1 cellular context compared by ENCODE assay signal in the genomic region with DNA sequence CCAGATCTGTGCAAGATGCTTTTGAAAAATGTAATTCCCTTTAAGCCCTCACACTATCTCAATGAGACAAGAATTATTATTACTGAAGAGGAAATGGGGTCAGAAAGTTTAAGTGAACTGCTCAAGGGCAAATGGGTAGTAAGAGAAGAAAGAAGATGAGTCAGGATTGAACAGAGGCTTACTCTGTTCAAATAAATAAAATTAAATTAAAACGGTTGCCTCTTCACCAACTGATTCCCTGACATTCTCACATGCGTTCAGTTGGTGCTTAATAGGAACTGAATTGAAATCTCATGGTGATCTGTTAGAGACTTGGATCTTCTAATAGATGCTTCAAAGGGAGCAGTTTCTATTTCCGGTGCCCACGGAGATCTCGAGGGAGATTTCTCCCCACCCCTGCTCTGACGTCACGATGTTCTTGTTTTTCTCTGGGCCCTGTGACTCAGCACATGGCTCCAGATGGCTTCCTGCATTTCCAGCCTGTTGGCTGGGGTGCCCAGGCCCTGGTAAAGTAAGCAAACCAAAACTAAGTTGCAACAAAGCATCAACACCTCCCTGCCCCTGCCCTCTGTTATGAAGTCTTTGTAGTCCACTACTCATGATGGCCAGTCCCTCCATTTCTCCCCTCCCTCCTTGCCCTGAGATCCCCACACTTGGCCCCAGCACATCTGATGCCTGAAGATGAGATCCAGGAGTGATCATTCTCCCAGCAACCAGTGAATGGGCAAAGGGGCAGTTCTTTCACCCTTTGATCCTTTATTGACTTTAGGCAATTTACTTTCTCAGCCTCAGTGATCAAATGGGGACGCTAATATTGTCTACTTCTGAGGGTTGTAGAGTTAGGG.
TF ChIP-seq lines count a peak whose summit lies in the region.

No MANE protein-coding gene starts in this region.

TF ChIP-seq in K562, 482 proteins besides CTCF, POLR2A, EP300 and RAD21 (continued from another document and continues in another):
- TF ChIP-seq, protein P1, sequence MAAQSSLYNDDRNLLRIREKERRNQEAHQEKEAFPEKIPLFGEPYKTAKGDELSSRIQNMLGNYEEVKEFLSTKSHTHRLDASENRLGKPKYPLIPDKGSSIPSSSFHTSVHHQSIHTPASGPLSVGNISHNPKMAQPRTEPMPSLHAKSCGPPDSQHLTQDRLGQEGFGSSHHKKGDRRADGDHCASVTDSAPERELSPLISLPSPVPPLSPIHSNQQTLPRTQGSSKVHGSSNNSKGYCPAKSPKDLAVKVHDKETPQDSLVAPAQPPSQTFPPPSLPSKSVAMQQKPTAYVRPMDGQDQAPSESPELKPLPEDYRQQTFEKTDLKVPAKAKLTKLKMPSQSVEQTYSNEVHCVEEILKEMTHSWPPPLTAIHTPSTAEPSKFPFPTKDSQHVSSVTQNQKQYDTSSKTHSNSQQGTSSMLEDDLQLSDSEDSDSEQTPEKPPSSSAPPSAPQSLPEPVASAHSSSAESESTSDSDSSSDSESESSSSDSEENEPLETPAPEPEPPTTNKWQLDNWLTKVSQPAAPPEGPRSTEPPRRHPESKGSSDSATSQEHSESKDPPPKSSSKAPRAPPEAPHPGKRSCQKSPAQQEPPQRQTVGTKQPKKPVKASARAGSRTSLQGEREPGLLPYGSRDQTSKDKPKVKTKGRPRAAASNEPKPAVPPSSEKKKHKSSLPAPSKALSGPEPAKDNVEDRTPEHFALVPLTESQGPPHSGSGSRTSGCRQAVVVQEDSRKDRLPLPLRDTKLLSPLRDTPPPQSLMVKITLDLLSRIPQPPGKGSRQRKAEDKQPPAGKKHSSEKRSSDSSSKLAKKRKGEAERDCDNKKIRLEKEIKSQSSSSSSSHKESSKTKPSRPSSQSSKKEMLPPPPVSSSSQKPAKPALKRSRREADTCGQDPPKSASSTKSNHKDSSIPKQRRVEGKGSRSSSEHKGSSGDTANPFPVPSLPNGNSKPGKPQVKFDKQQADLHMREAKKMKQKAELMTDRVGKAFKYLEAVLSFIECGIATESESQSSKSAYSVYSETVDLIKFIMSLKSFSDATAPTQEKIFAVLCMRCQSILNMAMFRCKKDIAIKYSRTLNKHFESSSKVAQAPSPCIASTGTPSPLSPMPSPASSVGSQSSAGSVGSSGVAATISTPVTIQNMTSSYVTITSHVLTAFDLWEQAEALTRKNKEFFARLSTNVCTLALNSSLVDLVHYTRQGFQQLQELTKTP (IDR thresholded peaks at IDR 0.05; ENCODE audit: low read depth in 1 of 2, partially characterized antibody in 2 of 2): peak in 1 of 2 experiments; percentile 26
- no peak for TF ChIP-seq ZNF143 (CRISPR knock-in tag; IDR thresholded peaks at IDR 0.05)
- TF ChIP-seq ZNF184 (CRISPR knock-in tag; IDR thresholded peaks at IDR 0.05): no peak
- TF ChIP-seq, protein P2, sequence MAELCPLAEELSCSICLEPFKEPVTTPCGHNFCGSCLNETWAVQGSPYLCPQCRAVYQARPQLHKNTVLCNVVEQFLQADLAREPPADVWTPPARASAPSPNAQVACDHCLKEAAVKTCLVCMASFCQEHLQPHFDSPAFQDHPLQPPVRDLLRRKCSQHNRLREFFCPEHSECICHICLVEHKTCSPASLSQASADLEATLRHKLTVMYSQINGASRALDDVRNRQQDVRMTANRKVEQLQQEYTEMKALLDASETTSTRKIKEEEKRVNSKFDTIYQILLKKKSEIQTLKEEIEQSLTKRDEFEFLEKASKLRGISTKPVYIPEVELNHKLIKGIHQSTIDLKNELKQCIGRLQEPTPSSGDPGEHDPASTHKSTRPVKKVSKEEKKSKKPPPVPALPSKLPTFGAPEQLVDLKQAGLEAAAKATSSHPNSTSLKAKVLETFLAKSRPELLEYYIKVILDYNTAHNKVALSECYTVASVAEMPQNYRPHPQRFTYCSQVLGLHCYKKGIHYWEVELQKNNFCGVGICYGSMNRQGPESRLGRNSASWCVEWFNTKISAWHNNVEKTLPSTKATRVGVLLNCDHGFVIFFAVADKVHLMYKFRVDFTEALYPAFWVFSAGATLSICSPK (IDR thresholded peaks at IDR 0.05; ENCODE audit: borderline replicate concordance): no peak
- TF ChIP-seq GATAD2A (IDR thresholded peaks at IDR 0.05): peak; percentile 71
- no peak for TF ChIP-seq NR2C2 (CRISPR knock-in tag; IDR thresholded peaks at IDR 0.05)
- peak; percentile 69 for TF ChIP-seq NR2C2 (tag; IDR thresholded peaks at IDR 0.05)
- peak; percentile 59; the same call in 1 of the 2 replicates for TF ChIP-seq GATAD2B (IDR thresholded peaks at IDR 0.05; ENCODE audit: borderline replicate concordance)
- TF ChIP-seq TEAD2 (tag; IDR thresholded peaks at IDR 0.05): peak; percentile 66; the same call in 1 of the 2 replicates
- TF ChIP-seq ZNF551 (CRISPR knock-in tag; IDR thresholded peaks at IDR 0.05): no peak
- TF ChIP-seq, protein P3, sequence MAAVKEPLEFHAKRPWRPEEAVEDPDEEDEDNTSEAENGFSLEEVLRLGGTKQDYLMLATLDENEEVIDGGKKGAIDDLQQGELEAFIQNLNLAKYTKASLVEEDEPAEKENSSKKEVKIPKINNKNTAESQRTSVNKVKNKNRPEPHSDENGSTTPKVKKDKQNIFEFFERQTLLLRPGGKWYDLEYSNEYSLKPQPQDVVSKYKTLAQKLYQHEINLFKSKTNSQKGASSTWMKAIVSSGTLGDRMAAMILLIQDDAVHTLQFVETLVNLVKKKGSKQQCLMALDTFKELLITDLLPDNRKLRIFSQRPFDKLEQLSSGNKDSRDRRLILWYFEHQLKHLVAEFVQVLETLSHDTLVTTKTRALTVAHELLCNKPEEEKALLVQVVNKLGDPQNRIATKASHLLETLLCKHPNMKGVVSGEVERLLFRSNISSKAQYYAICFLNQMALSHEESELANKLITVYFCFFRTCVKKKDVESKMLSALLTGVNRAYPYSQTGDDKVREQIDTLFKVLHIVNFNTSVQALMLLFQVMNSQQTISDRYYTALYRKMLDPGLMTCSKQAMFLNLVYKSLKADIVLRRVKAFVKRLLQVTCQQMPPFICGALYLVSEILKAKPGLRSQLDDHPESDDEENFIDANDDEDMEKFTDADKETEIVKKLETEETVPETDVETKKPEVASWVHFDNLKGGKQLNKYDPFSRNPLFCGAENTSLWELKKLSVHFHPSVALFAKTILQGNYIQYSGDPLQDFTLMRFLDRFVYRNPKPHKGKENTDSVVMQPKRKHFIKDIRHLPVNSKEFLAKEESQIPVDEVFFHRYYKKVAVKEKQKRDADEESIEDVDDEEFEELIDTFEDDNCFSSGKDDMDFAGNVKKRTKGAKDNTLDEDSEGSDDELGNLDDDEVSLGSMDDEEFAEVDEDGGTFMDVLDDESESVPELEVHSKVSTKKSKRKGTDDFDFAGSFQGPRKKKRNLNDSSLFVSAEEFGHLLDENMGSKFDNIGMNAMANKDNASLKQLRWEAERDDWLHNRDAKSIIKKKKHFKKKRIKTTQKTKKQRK (IDR thresholded peaks at IDR 0.05; ENCODE audit: borderline replicate concordance, low read depth, low read length): no peak
- peak; percentile 52; the same call in 1 of the 2 replicates for TF ChIP-seq ELF4 (CRISPR knock-in tag; IDR thresholded peaks at IDR 0.05)
- no peak for TF ChIP-seq KDM5B (IDR thresholded peaks at IDR 0.05; ENCODE audit: insufficient replicate concordance, low read depth, low read length)
- peak; percentile 69; the same call in 1 of the 2 replicates for TF ChIP-seq PTRF (tag; IDR thresholded peaks at IDR 0.05)
- TF ChIP-seq HMGN3 (IDR thresholded peaks at IDR 0.05; ENCODE audit: borderline replicate concordance, extremely low read depth, insufficient read length, low read depth, low read length): no peak
- no peak for TF ChIP-seq ZNF224 (CRISPR knock-in tag; IDR thresholded peaks at IDR 0.05)
- no peak for TF ChIP-seq MTF1 (CRISPR knock-in tag; IDR thresholded peaks at IDR 0.05; ENCODE audit: borderline replicate concordance)
- TF ChIP-seq RBM34 (IDR thresholded peaks at IDR 0.05; ENCODE audit: borderline replicate concordance, insufficient read depth, low read length): no peak
- TF ChIP-seq NR4A1 (CRISPR knock-in tag; IDR thresholded peaks at IDR 0.05): peak; percentile 89; the same call in 1 of the 2 replicates
- TF ChIP-seq NR4A1 (tag; IDR thresholded peaks at IDR 0.05): peak; percentile 91
- TF ChIP-seq, protein P4, sequence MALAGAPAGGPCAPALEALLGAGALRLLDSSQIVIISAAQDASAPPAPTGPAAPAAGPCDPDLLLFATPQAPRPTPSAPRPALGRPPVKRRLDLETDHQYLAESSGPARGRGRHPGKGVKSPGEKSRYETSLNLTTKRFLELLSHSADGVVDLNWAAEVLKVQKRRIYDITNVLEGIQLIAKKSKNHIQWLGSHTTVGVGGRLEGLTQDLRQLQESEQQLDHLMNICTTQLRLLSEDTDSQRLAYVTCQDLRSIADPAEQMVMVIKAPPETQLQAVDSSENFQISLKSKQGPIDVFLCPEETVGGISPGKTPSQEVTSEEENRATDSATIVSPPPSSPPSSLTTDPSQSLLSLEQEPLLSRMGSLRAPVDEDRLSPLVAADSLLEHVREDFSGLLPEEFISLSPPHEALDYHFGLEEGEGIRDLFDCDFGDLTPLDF (CRISPR knock-in tag; IDR thresholded peaks at IDR 0.05): 0 out of 2 replicates have a peak, but pooled peaks have one; percentile 47
- peak; percentile 76 for TF ChIP-seq MAFK (IDR thresholded peaks at IDR 0.05; ENCODE audit: low read length)
- peak; percentile 30; the same call in 1 of the 2 replicates for TF ChIP-seq JUNB (CRISPR knock-in tag; conservative IDR thresholded peaks at IDR 0.05)
- TF ChIP-seq CHD1 (IDR thresholded peaks at IDR 0.05; ENCODE audit: low read length): no peak
- peak; percentile 61; the same call in 1 of the 2 replicates for TF ChIP-seq HLTF (IDR thresholded peaks at IDR 0.05)
- TF ChIP-seq, protein P5, sequence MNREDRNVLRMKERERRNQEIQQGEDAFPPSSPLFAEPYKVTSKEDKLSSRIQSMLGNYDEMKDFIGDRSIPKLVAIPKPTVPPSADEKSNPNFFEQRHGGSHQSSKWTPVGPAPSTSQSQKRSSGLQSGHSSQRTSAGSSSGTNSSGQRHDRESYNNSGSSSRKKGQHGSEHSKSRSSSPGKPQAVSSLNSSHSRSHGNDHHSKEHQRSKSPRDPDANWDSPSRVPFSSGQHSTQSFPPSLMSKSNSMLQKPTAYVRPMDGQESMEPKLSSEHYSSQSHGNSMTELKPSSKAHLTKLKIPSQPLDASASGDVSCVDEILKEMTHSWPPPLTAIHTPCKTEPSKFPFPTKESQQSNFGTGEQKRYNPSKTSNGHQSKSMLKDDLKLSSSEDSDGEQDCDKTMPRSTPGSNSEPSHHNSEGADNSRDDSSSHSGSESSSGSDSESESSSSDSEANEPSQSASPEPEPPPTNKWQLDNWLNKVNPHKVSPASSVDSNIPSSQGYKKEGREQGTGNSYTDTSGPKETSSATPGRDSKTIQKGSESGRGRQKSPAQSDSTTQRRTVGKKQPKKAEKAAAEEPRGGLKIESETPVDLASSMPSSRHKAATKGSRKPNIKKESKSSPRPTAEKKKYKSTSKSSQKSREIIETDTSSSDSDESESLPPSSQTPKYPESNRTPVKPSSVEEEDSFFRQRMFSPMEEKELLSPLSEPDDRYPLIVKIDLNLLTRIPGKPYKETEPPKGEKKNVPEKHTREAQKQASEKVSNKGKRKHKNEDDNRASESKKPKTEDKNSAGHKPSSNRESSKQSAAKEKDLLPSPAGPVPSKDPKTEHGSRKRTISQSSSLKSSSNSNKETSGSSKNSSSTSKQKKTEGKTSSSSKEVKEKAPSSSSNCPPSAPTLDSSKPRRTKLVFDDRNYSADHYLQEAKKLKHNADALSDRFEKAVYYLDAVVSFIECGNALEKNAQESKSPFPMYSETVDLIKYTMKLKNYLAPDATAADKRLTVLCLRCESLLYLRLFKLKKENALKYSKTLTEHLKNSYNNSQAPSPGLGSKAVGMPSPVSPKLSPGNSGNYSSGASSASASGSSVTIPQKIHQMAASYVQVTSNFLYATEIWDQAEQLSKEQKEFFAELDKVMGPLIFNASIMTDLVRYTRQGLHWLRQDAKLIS (CRISPR knock-in tag; IDR thresholded peaks at IDR 0.05): peak; percentile 21; the same call in 1 of the 2 replicates
- TF ChIP-seq, protein P6, sequence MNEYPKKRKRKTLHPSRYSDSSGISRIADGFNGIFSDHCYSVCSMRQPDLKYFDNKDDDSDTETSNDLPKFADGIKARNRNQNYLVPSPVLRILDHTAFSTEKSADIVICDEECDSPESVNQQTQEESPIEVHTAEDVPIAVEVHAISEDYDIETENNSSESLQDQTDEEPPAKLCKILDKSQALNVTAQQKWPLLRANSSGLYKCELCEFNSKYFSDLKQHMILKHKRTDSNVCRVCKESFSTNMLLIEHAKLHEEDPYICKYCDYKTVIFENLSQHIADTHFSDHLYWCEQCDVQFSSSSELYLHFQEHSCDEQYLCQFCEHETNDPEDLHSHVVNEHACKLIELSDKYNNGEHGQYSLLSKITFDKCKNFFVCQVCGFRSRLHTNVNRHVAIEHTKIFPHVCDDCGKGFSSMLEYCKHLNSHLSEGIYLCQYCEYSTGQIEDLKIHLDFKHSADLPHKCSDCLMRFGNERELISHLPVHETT (CRISPR knock-in tag; conservative IDR thresholded peaks at IDR 0.05 in 1 of 2, IDR thresholded peaks at IDR 0.05 in 1 of 2): peak in 1 of 2 experiments; percentile 79; a peak in 2 of 4 replicates
- 0 out of 2 replicates have a peak, but pooled peaks have one; percentile 39 for TF ChIP-seq ZNF79 (CRISPR knock-in tag; IDR thresholded peaks at IDR 0.05; ENCODE audit: low read depth)
- TF ChIP-seq, protein P7, sequence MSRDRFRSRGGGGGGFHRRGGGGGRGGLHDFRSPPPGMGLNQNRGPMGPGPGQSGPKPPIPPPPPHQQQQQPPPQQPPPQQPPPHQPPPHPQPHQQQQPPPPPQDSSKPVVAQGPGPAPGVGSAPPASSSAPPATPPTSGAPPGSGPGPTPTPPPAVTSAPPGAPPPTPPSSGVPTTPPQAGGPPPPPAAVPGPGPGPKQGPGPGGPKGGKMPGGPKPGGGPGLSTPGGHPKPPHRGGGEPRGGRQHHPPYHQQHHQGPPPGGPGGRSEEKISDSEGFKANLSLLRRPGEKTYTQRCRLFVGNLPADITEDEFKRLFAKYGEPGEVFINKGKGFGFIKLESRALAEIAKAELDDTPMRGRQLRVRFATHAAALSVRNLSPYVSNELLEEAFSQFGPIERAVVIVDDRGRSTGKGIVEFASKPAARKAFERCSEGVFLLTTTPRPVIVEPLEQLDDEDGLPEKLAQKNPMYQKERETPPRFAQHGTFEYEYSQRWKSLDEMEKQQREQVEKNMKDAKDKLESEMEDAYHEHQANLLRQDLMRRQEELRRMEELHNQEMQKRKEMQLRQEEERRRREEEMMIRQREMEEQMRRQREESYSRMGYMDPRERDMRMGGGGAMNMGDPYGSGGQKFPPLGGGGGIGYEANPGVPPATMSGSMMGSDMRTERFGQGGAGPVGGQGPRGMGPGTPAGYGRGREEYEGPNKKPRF (IDR thresholded peaks at IDR 0.05; ENCODE audit: low read depth, low read length): no peak
- TF ChIP-seq, protein P8, sequence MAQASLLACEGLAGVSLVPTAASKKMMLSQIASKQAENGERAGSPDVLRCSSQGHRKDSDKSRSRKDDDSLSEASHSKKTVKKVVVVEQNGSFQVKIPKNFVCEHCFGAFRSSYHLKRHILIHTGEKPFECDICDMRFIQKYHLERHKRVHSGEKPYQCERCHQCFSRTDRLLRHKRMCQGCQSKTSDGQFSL (CRISPR knock-in tag; IDR thresholded peaks at IDR 0.05): no peak
- TF ChIP-seq, protein P8 (tag; IDR thresholded peaks at IDR 0.05): 0 out of 4 replicates have a peak, but pooled peaks of 1 of the 2 experiments have one; percentile 72
- no peak for TF ChIP-seq SRSF1 (IDR thresholded peaks at IDR 0.05; ENCODE audit: low read depth, low read length)
- TF ChIP-seq FOXJ2 (tag; IDR thresholded peaks at IDR 0.05): no peak; the same call in 1 of the 2 replicates
- peak; percentile 51; the same call in 1 of the 2 replicates for TF ChIP-seq ZBTB17 (CRISPR knock-in tag; IDR thresholded peaks at IDR 0.05)
